Comparison of ENCODE assay signal across 16 cellular contexts in the genomic region with DNA sequence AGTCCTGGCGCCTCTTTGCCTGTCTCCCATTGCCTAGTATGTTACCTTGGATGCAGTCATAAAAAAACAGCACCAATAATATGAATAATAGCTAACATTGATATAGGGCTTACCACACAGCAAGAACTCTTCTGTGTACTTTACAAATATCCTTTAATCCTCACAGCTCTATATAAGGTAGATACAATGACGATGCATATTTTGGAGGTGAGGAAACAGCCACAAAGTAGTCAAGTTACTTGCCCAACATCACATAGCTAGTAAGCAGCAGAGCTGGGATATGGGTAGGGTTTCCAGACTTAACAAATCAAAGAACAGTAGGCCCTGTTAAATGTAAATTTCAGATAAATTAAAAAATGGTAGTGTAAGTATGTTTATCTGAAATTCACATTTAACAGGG.
DNase-seq lines count a peak whose midpoint lies in the region; ATAC-seq and TF ChIP-seq lines count a peak whose summit lies in the region.
"Had no signal": no experiment of that assay in that cellular context is flagged by ENCODE, and none has a peak within 500 bp of the region (broad histone marks: within the 10 kb centered on the region; RNA-seq: fewer than 3 reads in every experiment).

No MANE protein-coding gene starts in this region.

- in situ Hi-C loops in GM13976 (cut with MboI; ENCODE audit: low sequenced_read_pairs, unreplicated experiment) = no loop called here

- no peak overlapping the region for H3K9ac ChIP-seq in smooth muscle cell (ENCODE audit: low read depth)

- H3K4me3 ChIP-seq in OCI-LY7 (ENCODE audit: low read depth, low read length, poor library complexity, severe bottlenecking) = no peak overlapping the region
- H3K4me3 ChIP-seq in smooth muscle cell = no peak overlapping the region
- H3K4me3 ChIP-seq: stomach had no signal

- H4K20me1 ChIP-seq in OCI-LY7 (ENCODE audit: insufficient read depth, low read length) = no peaks in the 10 kb centered on the region
- no peaks in the 10 kb centered on the region for H4K20me1 ChIP-seq in smooth muscle cell (ENCODE audit: low read depth)

- 66% methylated on average over 2 of the region's 2 CpGs for WGBS in smooth muscle cell (ENCODE audit: low lambda C conversion rate)

- peak; percentile 36 for DNase-seq in NCI-H2107 treated with DMSO at 0.1 percent for 48 hours (lab: John Stamatoyannopoulos, UW; ENCODE audit: unreplicated experiment)
- no peak for DNase-seq in NCI-H2107 (lab: John Stamatoyannopoulos, UW)
- no peak for DNase-seq in OCI-LY7 (ENCODE audit: low spot score)
- DNase-seq in smooth muscle cell (lab: John Stamatoyannopoulos, UW; ENCODE audit: unreplicated experiment) = no peak
- no peak for DNase-seq in OCI-M2 (lab: John Stamatoyannopoulos, UW; ENCODE audit: unreplicated experiment)
- no peak for DNase-seq in GM13976 (ENCODE audit: low spot score)
- DNase-seq: 8988T; activated gamma-delta T cell treated with Interleukin-2 at 50 U/mL for 16 hours; left ventricle myocardium superior; NK-92 treated with Interleukin-12 subunit alpha and Interleukin-12 subunit beta, amount 100 ng/mL, for 24 hours; right cardiac atrium; stomach; WERI-Rb-1 had no signal

- H2AFZ ChIP-seq in OCI-LY7 (ENCODE audit: low read length) (no peak overlapping the region; the same call in 1 of the 2 replicates), smooth muscle cell (ENCODE audit: low read depth) (no peak overlapping the region)

- H3K27me3 ChIP-seq in smooth muscle cell (ENCODE audit: low read depth) = no peaks in the 10 kb centered on the region
- H3K27me3 ChIP-seq: stomach had no signal

- H3F3A ChIP-seq in smooth muscle cell (ENCODE audit: low read depth) = no peaks in the 10 kb centered on the region

- H3K9me3 ChIP-seq in OCI-LY7 (ENCODE audit: low read length) (no peaks in the 10 kb centered on the region), smooth muscle cell (replicated peaks; ENCODE audit: low read depth) (no peaks in the 10 kb centered on the region)
- H3K9me3 ChIP-seq: stomach had no signal

- H3K36me3 ChIP-seq in OCI-LY7 (ENCODE audit: insufficient read depth, low read length) = no peaks in the 10 kb centered on the region
- no peaks in the 10 kb centered on the region for H3K36me3 ChIP-seq in smooth muscle cell (ENCODE audit: low read depth)
- H3K36me3 ChIP-seq: stomach, WERI-Rb-1 had no signal

- BruUV-seq in OCI-LY7 (replicated peaks; lab: Mats Ljungman, UMichigan) = no TSS peak

- no peak overlapping the region for H3K27ac ChIP-seq in OCI-LY7 (ENCODE audit: low read depth, low read length, poor library complexity, severe bottlenecking)
- peak overlapping the region; percentile 4 for H3K27ac ChIP-seq in smooth muscle cell (ENCODE audit: low read depth)
- H3K27ac ChIP-seq: stomach, WERI-Rb-1 had no signal

- no peak for TF ChIP-seq CTCF in OCI-LY7 (conservative IDR thresholded peaks at IDR 0.05; ENCODE audit: low read length)
- no peak for TF ChIP-seq CTCF in smooth muscle cell (IDR thresholded peaks at IDR 0.05; ENCODE audit: borderline replicate concordance, insufficient read depth, poor library complexity, severe bottlenecking)
- no peak for TF ChIP-seq CTCF in GM13976 (IDR thresholded peaks at IDR 0.05; ENCODE audit: borderline replicate concordance, control extremely low read depth, extremely low read depth, insufficient read depth, missing control alignments)

- CTCF ChIA-PET in OCI-LY7 (lab: Charles Lee; ENCODE audit: unreplicated experiment) = interaction anchor here (0.6 to 1.6 kb wide), 7 partner anchors 13 to 504 kb away, joined by 3 to 8 read pairs (median 3); no protein-coding TSS in a partner anchor

- peak; percentile 92 for ATAC-seq in esophagus mucosa
- ATAC-seq in GM19467 (IDR thresholded peaks at IDR 0.05; ENCODE audit: unreplicated experiment) = no peak
- ATAC-seq: HCT116, left ventricle myocardium superior, right cardiac atrium had no signal

- H3K79me2 ChIP-seq in OCI-LY7 (ENCODE audit: insufficient read depth, low read depth, low read length) = no peaks in the 10 kb centered on the region
- H3K79me2 ChIP-seq in smooth muscle cell (ENCODE audit: low read depth) = no peaks in the 10 kb centered on the region

- POLR2A ChIA-PET in OCI-LY7 (lab: Charles Lee) = interaction anchor here (0.6 to 5.0 kb wide), 4 partner anchors 17 to 580 kb away, joined by 3 to 48 read pairs (median 3); no protein-coding TSS in a partner anchor

- peaks cover 35% of the 10 kb centered on the region for H3K4me1 ChIP-seq in OCI-LY7 (ENCODE audit: insufficient read depth, low read length, poor library complexity, severe bottlenecking)
- H3K4me1 ChIP-seq in smooth muscle cell (ENCODE audit: low read depth) = peaks cover 17% of the 10 kb centered on the region

- intact Hi-C loops in OCI-LY7 (cut with micrococcal nuclease; ENCODE audit: unreplicated experiment) = no loop called here

- peak overlapping the region; percentile 70 for H3K4me2 ChIP-seq in OCI-LY7 (ENCODE audit: low read length)
- H3K4me2 ChIP-seq in smooth muscle cell = peak overlapping the region; percentile 2

- H3K9me2 ChIP-seq in OCI-LY7 (ENCODE audit: insufficient read depth, low read length) = no peaks in the 10 kb centered on the region
